Comparison of ENCODE assay signal across 11 cellular contexts in genomic region chr17:40903129-40903847, GRCh38. TPM values are rescaled to one million over a fixed set of nuclear protein-coding genes. Genes with fewer than 3 reads are reported as not detected.
A peak's percentile ranks its signal among the peaks of the same experiment; 100 is the strongest.
DNase-seq lines count a peak whose midpoint lies in the region; ATAC-seq and TF ChIP-seq lines count a peak whose summit lies in the region.
"Had no signal": no experiment of that assay in that cellular context is flagged by ENCODE, and none has a peak within 500 bp of the region (broad histone marks: within the 10 kb centered on the region; RNA-seq: fewer than 3 reads in every experiment).

No MANE protein-coding gene starts in this region.

- no peaks in the 10 kb centered on the region for H3K27me3 ChIP-seq in muscle layer of duodenum (ENCODE audit: low read depth, low read length)

- H3K27ac ChIP-seq in muscle layer of duodenum (ENCODE audit: low read length) = peak overlapping the region; percentile 64

- no peak overlapping the region for H3K4me3 ChIP-seq in muscle layer of duodenum (ENCODE audit: low read depth in 1 of 2, low read length in 2 of 2)

- H3K9me3 ChIP-seq in muscle layer of duodenum (ENCODE audit: control insufficient read depth in 1 of 2, low read length in 2 of 2) = no peaks in the 10 kb centered on the region

- TF ChIP-seq EP300 in Ishikawa (IDR thresholded peaks at IDR 0.05; ENCODE audit: borderline replicate concordance) = no peak

- H3K4me1 ChIP-seq in muscle layer of duodenum (ENCODE audit: control insufficient read depth in 1 of 2, insufficient read depth in 2 of 2, low read length in 2 of 2) = peaks cover 0 to 3% of the 10 kb centered on the region in 2 donors

- H3K36me3 ChIP-seq in muscle layer of duodenum (ENCODE audit: control insufficient read depth in 1 of 2, insufficient read depth in 2 of 2, low read length in 2 of 2) = no peaks in the 10 kb centered on the region

- TF ChIP-seq RAD21 in Ishikawa (IDR thresholded peaks at IDR 0.05; ENCODE audit: low read depth) = no peak

- ATAC-seq in GM21619 (IDR thresholded peaks at IDR 0.05; ENCODE audit: unreplicated experiment) = no peak

- DNase-seq in DMS153 (lab: John Stamatoyannopoulos, UW) (peak; percentile 89), amniotic stem cell (lab: John Stamatoyannopoulos, UW) (peak; percentile 8), cerebellum (ENCODE audit: low spot score) (no peak), cortex of kidney (lab: John Stamatoyannopoulos, UW) (no peak)
- no peak for DNase-seq in activated CD8-positive, alpha-beta memory T cell treated with anti-CD3 and anti-CD28 coated beads for 24 hours
- DNase-seq: KBM-7, retina had no signal

TF ChIP-seq in Ishikawa, 13 proteins besides CTCF, POLR2A, EP300 and RAD21:
- TF ChIP-seq TEAD4 (IDR thresholded peaks at IDR 0.05) (no peak), CREB1 (IDR thresholded peaks at IDR 0.05; ENCODE audit: low read depth) (no peak), ZBTB7A (IDR thresholded peaks at IDR 0.05; ENCODE audit: low read depth) (no peak), NFIC (IDR thresholded peaks at IDR 0.05) (peak; percentile 55; the same call in 1 of the 2 replicates), MAX (IDR thresholded peaks at IDR 0.05) (no peak), TCF12 (IDR thresholded peaks at IDR 0.05; ENCODE audit: low read depth) (no peak), TAF1 (IDR thresholded peaks at IDR 0.05; ENCODE audit: low read depth) (no peak)

RNA-seq across cellular contexts. Expression of gene KRT20, which starts 18.2 kb away (rescaled TPM):
- 0.82 TPM for total RNA-seq in cerebellum

RNA-seq across cellular contexts. Expression of gene KRT23, which starts 34.2 kb away (rescaled TPM):
- total RNA-seq in cerebellum = not detected

RNA-seq across cellular contexts. Expression of gene KRT12, which starts 36.3 kb away (rescaled TPM):
- not detected for total RNA-seq in cerebellum
- total RNA-seq: urinary bladder had no signal

Comparison
In these comparisons a context has a peak if more than half of its experiments do, and no peak if none do; other contexts are left out.
1. DNase-seq: peak in DMS153 (single experiment) and amniotic stem cell (single experiment); none in cerebellum (single experiment), activated CD8-positive, alpha-beta memory T cell treated with anti-CD3 and anti-CD28 coated beads for 24 hours (single experiment) and cortex of kidney (single experiment).